In the genomic region with DNA sequence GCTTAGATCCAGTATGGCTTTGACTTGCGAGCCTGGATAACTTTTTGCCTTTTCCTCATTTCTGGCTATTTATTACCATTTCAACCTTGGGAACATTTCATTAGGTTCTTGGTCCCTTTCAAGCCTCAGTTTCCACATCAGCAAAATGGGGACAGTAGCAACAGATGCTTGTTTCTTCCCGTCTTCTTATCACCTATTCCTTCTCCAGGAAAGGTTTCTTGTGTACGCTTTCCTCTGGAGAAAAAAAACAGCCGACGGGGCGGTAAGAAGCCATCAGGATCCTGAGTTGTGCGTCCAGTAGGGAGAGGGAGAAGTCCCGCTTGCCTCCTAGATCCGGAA, we compare ENCODE assay signal across 8 cellular contexts. TPM values are rescaled to one million over a fixed set of nuclear protein-coding genes. Genes with fewer than 3 reads are reported as not detected.
A peak's percentile ranks its signal among the peaks of the same experiment; 100 is the strongest.
DNase-seq lines count a peak whose midpoint lies in the region; ATAC-seq and TF ChIP-seq lines count a peak whose summit lies in the region.

No MANE protein-coding gene starts in this region.

- H3K4me3 ChIP-seq in left lung (peak overlapping the region; percentile 68 to 82), testis (peak overlapping the region; percentile 57 to 75)

- H3K4me1 ChIP-seq in left lung (peaks cover 11 to 41% of the 10 kb centered on the region in 2 donors), testis (peaks cover 28% of the 10 kb centered on the region)

- peaks cover 76% of the 10 kb centered on the region for H3K27me3 Mint-ChIP-seq in activated CD8-positive, alpha-beta memory T cell treated with anti-CD3 and anti-CD28 coated beads, Interleukin-2, amount 10 ng/mL, durations not matched to agents 7 days and 5 days

- H3K9me3 ChIP-seq in left lung (no peaks in the 10 kb centered on the region), testis (no peaks in the 10 kb centered on the region)

- ATAC-seq in activated CD8-positive, alpha-beta memory T cell treated with anti-CD3 and anti-CD28 coated beads, Interleukin-2, amount 10 ng/mL, durations not matched to agents 7 days and 5 days = no peak
- ATAC-seq in left lung = no peak

- no peak for DNase-seq in activated CD8-positive, alpha-beta memory T cell treated with anti-CD3 and anti-CD28 coated beads, Interleukin-2, amount 10 ng/mL, durations not matched to agents 7 days and 5 days
- DNase-seq in activated CD8-positive, alpha-beta memory T cell treated with anti-CD3 and anti-CD28 coated beads, Interleukin-2, amount 50 U/mL, for 48 hours = no peak
- DNase-seq in left lung (no peak), testis (no peak), Kasumi-1 (lab: John Stamatoyannopoulos, UW) (no peak), NCI-H345 treated with DMSO at 0.1 percent for 48 hours (lab: John Stamatoyannopoulos, UW; ENCODE audit: unreplicated experiment) (no peak), SW 1271 (lab: John Stamatoyannopoulos, UW) (no peak)

- peak overlapping the region; percentile 69 for H3K4me3 Mint-ChIP-seq in activated CD8-positive, alpha-beta memory T cell treated with anti-CD3 and anti-CD28 coated beads, Interleukin-2, amount 10 ng/mL, durations not matched to agents 7 days and 5 days

- 12 to 16% methylated on average over 9 of the region's 9 CpGs for WGBS in testis, 2 donors

- intact Hi-C loops in left lung (cut with DNase I) (no loop called here), testis (cut with DNase I; ENCODE audit: low total_unique reads) (no loop called here)

- peaks cover 21% of the 10 kb centered on the region for H3K4me1 Mint-ChIP-seq in activated CD8-positive, alpha-beta memory T cell treated with anti-CD3 and anti-CD28 coated beads, Interleukin-2, amount 10 ng/mL, durations not matched to agents 7 days and 5 days

- TF ChIP-seq POLR2A in testis (IDR thresholded peaks at IDR 0.05) = no peak

- H3K36me3 ChIP-seq in left lung (no peaks in the 10 kb centered on the region), testis (ENCODE audit: low read depth, missing control alignments) (no peaks in the 10 kb centered on the region)

- peak overlapping the region; percentile 68 for H3K27ac Mint-ChIP-seq in activated CD8-positive, alpha-beta memory T cell treated with anti-CD3 and anti-CD28 coated beads, Interleukin-2, amount 10 ng/mL, durations not matched to agents 7 days and 5 days

- CTCF ChIA-PET in activated CD8-positive, alpha-beta memory T cell treated with anti-CD3 and anti-CD28 coated beads, Interleukin-2, amount 10 ng/mL, durations not matched to agents 7 days and 5 days (lab: Charles Lee) = interaction anchor here (1.2 to 2.6 kb wide), 4 partner anchors 11 to 175 kb away, joined by 3 to 12 read pairs (median 8); no protein-coding TSS in a partner anchor

- H3K27ac ChIP-seq in angular gyrus (ENCODE audit: low read depth, low read length) (peak overlapping the region; percentile 88), left lung (peak overlapping the region; percentile 85 to 86), testis (peak overlapping the region; percentile 73 to 80)

- no peaks in the 10 kb centered on the region for H3K36me3 Mint-ChIP-seq in activated CD8-positive, alpha-beta memory T cell treated with anti-CD3 and anti-CD28 coated beads, Interleukin-2, amount 10 ng/mL, durations not matched to agents 7 days and 5 days

- H3K27me3 ChIP-seq in left lung (no peaks in the 10 kb centered on the region), testis (no peaks in the 10 kb centered on the region)

- TF ChIP-seq CTCF in left lung (IDR thresholded peaks at IDR 0.05) (no peak), testis (IDR thresholded peaks at IDR 0.05) (no peak)

- H3K9me3 Mint-ChIP-seq in activated CD8-positive, alpha-beta memory T cell treated with anti-CD3 and anti-CD28 coated beads, Interleukin-2, amount 10 ng/mL, durations not matched to agents 7 days and 5 days (ENCODE audit: low read depth) = no peaks in the 10 kb centered on the region

RNA-seq across cellular contexts. Expression of a gene that starts 0.5 kb away (rescaled TPM):
- 10 to 100 TPM in 1 of 2 experiments, 1 to 10 TPM in 1; 4.9 to 10.3 TPM for total RNA-seq in activated CD8-positive, alpha-beta memory T cell treated with anti-CD3 and anti-CD28 coated beads, Interleukin-2, amount 10 ng/mL, durations not matched to agents 7 days and 5 days
- 10 to 100 TPM; 58.0 to 73.5 TPM for total RNA-seq in left lung
- total RNA-seq in testis = 10 to 100 TPM in 1 of 2 donors, 1 to 10 TPM in 1; 8.9 to 16.7 TPM
- 11.1 TPM for polyA plus RNA-seq in testis (ENCODE audit: insufficient read depth, low read depth, low replicate concordance)
